In genomic region chr1:181076852-181077251, GRCh38 we compare ENCODE assay signal across 23 cellular contexts.
"Had no signal": no experiment of that assay in that cellular context is flagged by ENCODE, and none has a peak within 500 bp of the region (broad histone marks: within the 10 kb centered on the region; RNA-seq: fewer than 3 reads in every experiment).

No MANE protein-coding gene starts in this region.

- H3K27ac ChIP-seq: Peyer's patch had no signal

- ATAC-seq: activated T-helper 17 cell treated with anti-CD3 and anti-CD28 coated beads, Interleukin-2, amount 50 U/mL, for 72 hours; T-helper 17 cell had no signal

- H3K4me1 ChIP-seq: Peyer's patch had no signal

- H3K4me3 ChIP-seq: Peyer's patch had no signal

- FAIRE-seq: bronchial epithelial cell had no signal

- H3K36me3 ChIP-seq: Peyer's patch had no signal

- H3K27me3 ChIP-seq: Peyer's patch had no signal

- DNase-seq: activated B cell treated with CpG ODN at 0.5 μM for 24 hours; activated CD4-positive, alpha-beta memory T cell treated with anti-CD3 and anti-CD28 coated beads, Interleukin-2, amount 10 ng/mL, durations not matched to agents 7 days and 5 days; activated CD4-positive, alpha-beta T cell treated with anti-CD3 and anti-CD28 coated beads for 1 hour; activated CD4-positive, alpha-beta T cell treated with anti-CD3 and anti-CD28 coated beads, Interleukin-2, amount 50 U/mL, for 1 hour; activated gamma-delta T cell; activated naive CD4-positive, alpha-beta T cell treated with anti-CD3 and anti-CD28 coated beads for 36 hours; activated T-cell treated with anti-CD3 and anti-CD28 coated beads for 4 hours; activated T-cell treated with anti-CD3 and anti-CD28 coated beads, Interleukin-2, amount 50 U/mL, for 48 hours; MM.1S; NCI-H1105; NCI-H1436; NCI-H1694 treated with DMSO at 0.1 percent for 48 hours; NCI-H2081; NCI-H510A treated with DMSO at 0.1 percent for 48 hours; NCI-H69; NK-92 treated with Interleukin-12 subunit alpha and Interleukin-12 subunit beta, amount 100 ng/mL, for 24 hours; OCI-M1; Peyer's patch; SHP77 treated with DMSO at 0.1 percent for 48 hours; T-helper 17 cell; T-helper 9 cell had no signal

- H3K9me3 ChIP-seq: Peyer's patch had no signal
